Comparison of ENCODE assay signal across 1 cellular context in the genomic region with DNA sequence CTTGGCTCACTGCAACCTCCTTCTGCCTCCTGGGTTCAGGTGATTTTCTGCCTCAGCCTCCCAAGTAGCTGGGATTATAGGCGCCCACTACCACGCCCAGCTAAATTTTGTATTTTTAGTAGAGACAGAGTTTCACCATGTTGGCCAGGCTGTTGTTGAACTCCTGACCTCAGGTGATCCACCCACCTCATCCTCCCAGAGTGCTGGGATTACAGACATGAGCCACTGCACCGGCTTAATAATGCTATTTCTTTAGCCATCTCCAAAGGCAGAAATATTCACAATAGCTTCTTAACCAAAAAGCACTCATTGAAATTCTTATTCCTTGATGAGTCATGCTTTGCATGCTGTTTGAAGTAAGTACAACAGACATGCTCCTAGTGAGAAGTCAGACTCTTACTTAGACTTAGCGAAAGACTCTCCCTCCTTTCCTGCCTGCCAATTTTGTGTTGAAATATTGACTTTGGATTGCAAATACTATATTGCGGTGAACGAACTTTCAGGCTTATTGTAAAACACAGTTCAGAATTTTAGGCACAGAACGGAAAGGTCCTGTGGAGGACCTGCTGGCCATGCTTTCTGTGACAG.
TF ChIP-seq lines count a peak whose summit lies in the region.

No MANE protein-coding gene starts in this region.

TF ChIP-seq in HepG2, 621 proteins besides CTCF, POLR2A, EP300 and RAD21 (continued from another document and continues in another):
- TF ChIP-seq PRDM15 (CRISPR knock-in tag; IDR thresholded peaks at IDR 0.05): peak; percentile 68; the same call in 1 of the 2 replicates
- no peak for TF ChIP-seq MAF1 (CRISPR knock-in tag; IDR thresholded peaks at IDR 0.05; ENCODE audit: borderline replicate concordance)
- 0 out of 2 replicates have a peak, but pooled peaks have one; percentile 41 for TF ChIP-seq TFDP2 (CRISPR knock-in tag; IDR thresholded peaks at IDR 0.05)
- TF ChIP-seq NFAT5 (CRISPR knock-in tag; IDR thresholded peaks at IDR 0.05): no peak
- no peak for TF ChIP-seq ZNF546 (CRISPR knock-in tag; conservative IDR thresholded peaks at IDR 0.05)
- TF ChIP-seq ZNF883 (CRISPR knock-in tag; IDR thresholded peaks at IDR 0.05; ENCODE audit: not compliant biosample characterization): no peak
- TF ChIP-seq ZNF766 (CRISPR knock-in tag; IDR thresholded peaks at IDR 0.05; ENCODE audit: borderline replicate concordance): no peak
- no peak for TF ChIP-seq MIER2 (CRISPR knock-in tag; IDR thresholded peaks at IDR 0.05)
- TF ChIP-seq ZNF317 (CRISPR knock-in tag; IDR thresholded peaks at IDR 0.05): no peak
- TF ChIP-seq, protein P1, sequence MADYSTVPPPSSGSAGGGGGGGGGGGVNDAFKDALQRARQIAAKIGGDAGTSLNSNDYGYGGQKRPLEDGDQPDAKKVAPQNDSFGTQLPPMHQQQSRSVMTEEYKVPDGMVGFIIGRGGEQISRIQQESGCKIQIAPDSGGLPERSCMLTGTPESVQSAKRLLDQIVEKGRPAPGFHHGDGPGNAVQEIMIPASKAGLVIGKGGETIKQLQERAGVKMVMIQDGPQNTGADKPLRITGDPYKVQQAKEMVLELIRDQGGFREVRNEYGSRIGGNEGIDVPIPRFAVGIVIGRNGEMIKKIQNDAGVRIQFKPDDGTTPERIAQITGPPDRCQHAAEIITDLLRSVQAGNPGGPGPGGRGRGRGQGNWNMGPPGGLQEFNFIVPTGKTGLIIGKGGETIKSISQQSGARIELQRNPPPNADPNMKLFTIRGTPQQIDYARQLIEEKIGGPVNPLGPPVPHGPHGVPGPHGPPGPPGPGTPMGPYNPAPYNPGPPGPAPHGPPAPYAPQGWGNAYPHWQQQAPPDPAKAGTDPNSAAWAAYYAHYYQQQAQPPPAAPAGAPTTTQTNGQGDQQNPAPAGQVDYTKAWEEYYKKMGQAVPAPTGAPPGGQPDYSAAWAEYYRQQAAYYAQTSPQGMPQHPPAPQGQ (CRISPR knock-in tag; IDR thresholded peaks at IDR 0.05; ENCODE audit: borderline replicate concordance): no peak
- TF ChIP-seq, protein P2, sequence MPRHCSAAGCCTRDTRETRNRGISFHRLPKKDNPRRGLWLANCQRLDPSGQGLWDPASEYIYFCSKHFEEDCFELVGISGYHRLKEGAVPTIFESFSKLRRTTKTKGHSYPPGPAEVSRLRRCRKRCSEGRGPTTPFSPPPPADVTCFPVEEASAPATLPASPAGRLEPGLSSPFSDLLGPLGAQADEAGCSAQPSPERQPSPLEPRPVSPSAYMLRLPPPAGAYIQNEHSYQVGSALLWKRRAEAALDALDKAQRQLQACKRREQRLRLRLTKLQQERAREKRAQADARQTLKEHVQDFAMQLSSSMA (CRISPR knock-in tag; IDR thresholded peaks at IDR 0.05): no peak
- TF ChIP-seq ZNF253 (CRISPR knock-in tag; IDR thresholded peaks at IDR 0.05; ENCODE audit: borderline replicate concordance): no peak
- TF ChIP-seq MIXL1 (CRISPR knock-in tag; IDR thresholded peaks at IDR 0.05): 0 out of 2 replicates have a peak, but pooled peaks have one; percentile 9
- TF ChIP-seq ATF2 (CRISPR knock-in tag; IDR thresholded peaks at IDR 0.05): 0 out of 2 replicates have a peak, but pooled peaks have one; percentile 13
- TF ChIP-seq ZNF292 (CRISPR knock-in tag; IDR thresholded peaks at IDR 0.05; ENCODE audit: borderline replicate concordance, low read depth): peak; percentile 77
- no peak for TF ChIP-seq SRSF1 (optimal IDR thresholded peaks at IDR 0.05; ENCODE audit: low read depth, low read length)
- TF ChIP-seq, protein P3, sequence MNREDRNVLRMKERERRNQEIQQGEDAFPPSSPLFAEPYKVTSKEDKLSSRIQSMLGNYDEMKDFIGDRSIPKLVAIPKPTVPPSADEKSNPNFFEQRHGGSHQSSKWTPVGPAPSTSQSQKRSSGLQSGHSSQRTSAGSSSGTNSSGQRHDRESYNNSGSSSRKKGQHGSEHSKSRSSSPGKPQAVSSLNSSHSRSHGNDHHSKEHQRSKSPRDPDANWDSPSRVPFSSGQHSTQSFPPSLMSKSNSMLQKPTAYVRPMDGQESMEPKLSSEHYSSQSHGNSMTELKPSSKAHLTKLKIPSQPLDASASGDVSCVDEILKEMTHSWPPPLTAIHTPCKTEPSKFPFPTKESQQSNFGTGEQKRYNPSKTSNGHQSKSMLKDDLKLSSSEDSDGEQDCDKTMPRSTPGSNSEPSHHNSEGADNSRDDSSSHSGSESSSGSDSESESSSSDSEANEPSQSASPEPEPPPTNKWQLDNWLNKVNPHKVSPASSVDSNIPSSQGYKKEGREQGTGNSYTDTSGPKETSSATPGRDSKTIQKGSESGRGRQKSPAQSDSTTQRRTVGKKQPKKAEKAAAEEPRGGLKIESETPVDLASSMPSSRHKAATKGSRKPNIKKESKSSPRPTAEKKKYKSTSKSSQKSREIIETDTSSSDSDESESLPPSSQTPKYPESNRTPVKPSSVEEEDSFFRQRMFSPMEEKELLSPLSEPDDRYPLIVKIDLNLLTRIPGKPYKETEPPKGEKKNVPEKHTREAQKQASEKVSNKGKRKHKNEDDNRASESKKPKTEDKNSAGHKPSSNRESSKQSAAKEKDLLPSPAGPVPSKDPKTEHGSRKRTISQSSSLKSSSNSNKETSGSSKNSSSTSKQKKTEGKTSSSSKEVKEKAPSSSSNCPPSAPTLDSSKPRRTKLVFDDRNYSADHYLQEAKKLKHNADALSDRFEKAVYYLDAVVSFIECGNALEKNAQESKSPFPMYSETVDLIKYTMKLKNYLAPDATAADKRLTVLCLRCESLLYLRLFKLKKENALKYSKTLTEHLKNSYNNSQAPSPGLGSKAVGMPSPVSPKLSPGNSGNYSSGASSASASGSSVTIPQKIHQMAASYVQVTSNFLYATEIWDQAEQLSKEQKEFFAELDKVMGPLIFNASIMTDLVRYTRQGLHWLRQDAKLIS (CRISPR knock-in tag; IDR thresholded peaks at IDR 0.05): no peak
- TF ChIP-seq, protein P4, sequence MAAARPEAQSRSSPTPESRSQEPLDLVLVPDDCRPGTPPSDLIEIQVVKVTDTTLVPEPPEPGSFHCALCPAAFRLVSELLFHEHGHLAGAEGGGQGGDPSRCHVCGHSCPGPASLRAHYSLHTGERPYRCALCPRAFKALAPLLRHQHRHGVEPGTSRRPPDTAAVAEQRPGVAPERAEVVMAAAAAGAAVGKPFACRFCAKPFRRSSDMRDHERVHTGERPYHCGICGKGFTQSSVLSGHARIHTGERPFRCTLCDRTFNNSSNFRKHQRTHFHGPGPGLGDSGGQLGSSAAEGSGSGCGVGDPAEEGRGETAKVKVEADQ (CRISPR knock-in tag; IDR thresholded peaks at IDR 0.05; ENCODE audit: borderline replicate concordance): 0 out of 2 replicates have a peak, but pooled peaks have one; percentile 44
- TF ChIP-seq ZNF749 (CRISPR knock-in tag; IDR thresholded peaks at IDR 0.05; ENCODE audit: borderline replicate concordance): no peak
- 0 out of 2 replicates have a peak, but pooled peaks have one; percentile 65 for TF ChIP-seq ZNF414 (CRISPR knock-in tag; IDR thresholded peaks at IDR 0.05)
- no peak for TF ChIP-seq ZBTB1 (CRISPR knock-in tag; IDR thresholded peaks at IDR 0.05; ENCODE audit: borderline replicate concordance)
- no peak for TF ChIP-seq U2AF1 (optimal IDR thresholded peaks at IDR 0.05; ENCODE audit: low read depth, low read length)
- peak; percentile 84 for TF ChIP-seq FOSL2 (CRISPR knock-in tag; IDR thresholded peaks at IDR 0.05)
- no peak for TF ChIP-seq NFRKB (IDR thresholded peaks at IDR 0.05)
- TF ChIP-seq RFX3 (CRISPR knock-in tag; IDR thresholded peaks at IDR 0.05): no peak
- TF ChIP-seq ZNF337 (CRISPR knock-in tag; IDR thresholded peaks at IDR 0.05; ENCODE audit: borderline replicate concordance, low read depth): no peak
- TF ChIP-seq, protein P5, sequence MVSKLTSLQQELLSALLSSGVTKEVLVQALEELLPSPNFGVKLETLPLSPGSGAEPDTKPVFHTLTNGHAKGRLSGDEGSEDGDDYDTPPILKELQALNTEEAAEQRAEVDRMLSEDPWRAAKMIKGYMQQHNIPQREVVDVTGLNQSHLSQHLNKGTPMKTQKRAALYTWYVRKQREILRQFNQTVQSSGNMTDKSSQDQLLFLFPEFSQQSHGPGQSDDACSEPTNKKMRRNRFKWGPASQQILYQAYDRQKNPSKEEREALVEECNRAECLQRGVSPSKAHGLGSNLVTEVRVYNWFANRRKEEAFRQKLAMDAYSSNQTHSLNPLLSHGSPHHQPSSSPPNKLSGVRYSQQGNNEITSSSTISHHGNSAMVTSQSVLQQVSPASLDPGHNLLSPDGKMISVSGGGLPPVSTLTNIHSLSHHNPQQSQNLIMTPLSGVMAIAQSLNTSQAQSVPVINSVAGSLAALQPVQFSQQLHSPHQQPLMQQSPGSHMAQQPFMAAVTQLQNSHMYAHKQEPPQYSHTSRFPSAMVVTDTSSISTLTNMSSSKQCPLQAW (CRISPR knock-in tag; IDR thresholded peaks at IDR 0.05): 0 out of 2 replicates have a peak, but pooled peaks have one; percentile 23
- peak; percentile 83; the same call in 1 of the 2 replicates for TF ChIP-seq CBFB (CRISPR knock-in tag; IDR thresholded peaks at IDR 0.05)
- TF ChIP-seq ZFP41 (CRISPR knock-in tag; IDR thresholded peaks at IDR 0.05; ENCODE audit: borderline replicate concordance): no peak
- peak; percentile 96 for TF ChIP-seq CEBPG (CRISPR knock-in tag; IDR thresholded peaks at IDR 0.05)
